Comparison of ENCODE assay signal across 21 cellular contexts in genomic region chr22:26890870-26891269, GRCh38.
A peak's percentile ranks its signal among the peaks of the same experiment; 100 is the strongest.
DNase-seq lines count a peak whose midpoint lies in the region; FAIRE-seq and TF ChIP-seq lines count a peak whose summit lies in the region.
"Had no signal": no experiment of that assay in that cellular context is flagged by ENCODE, and none has a peak within 500 bp of the region (broad histone marks: within the 10 kb centered on the region; RNA-seq: fewer than 3 reads in every experiment).

No MANE protein-coding gene starts in this region.

- no peaks in the 10 kb centered on the region for H3K36me3 ChIP-seq in DOHH2 (ENCODE audit: control insufficient read depth, low read length)
- no peaks in the 10 kb centered on the region for H3K36me3 ChIP-seq in SJCRH30
- no peaks in the 10 kb centered on the region for H3K36me3 ChIP-seq in keratinocyte (ENCODE audit: control insufficient read depth in 2 of 2, extremely low read depth in 1 of 2, insufficient read depth in 2 of 2, low read length in 2 of 2)
- H3K36me3 ChIP-seq in CD4-positive, alpha-beta memory T cell (ENCODE audit: insufficient read depth, low read length) = no peaks in the 10 kb centered on the region
- H3K36me3 ChIP-seq in stomach = no peaks in the 10 kb centered on the region
- H3K36me3 ChIP-seq: BLaER1, heart right ventricle, transverse colon had no signal

- dilution Hi-C loops in keratinocyte (cut with MboI; ENCODE audit: extremely low pct_ligation_motif_present, low sequenced_read_pairs) = no loop called here

- H4K20me1 ChIP-seq in DOHH2 (ENCODE audit: control insufficient read depth, insufficient read depth, low read depth, low read length) (no peaks in the 10 kb centered on the region), keratinocyte (ENCODE audit: control insufficient read depth, extremely low read depth, insufficient read depth, low read length) (no peaks in the 10 kb centered on the region)
- H4K20me1 ChIP-seq: BLaER1 had no signal

- DNase-seq in ACHN (peak; percentile 29), SJCRH30 (no peak), keratinocyte (ENCODE audit: low read depth, low spot score) (no peak), RPMI8226 (no peak), stomach (no peak)
- DNase-seq in activated CD8-positive, alpha-beta memory T cell treated with anti-CD3 and anti-CD28 coated beads for 24 hours = no peak
- DNase-seq in CD4-positive, alpha-beta memory T cell = no peak
- DNase-seq: erythroblast; GDM1; GOT3; heart right ventricle; KBM-7; left ventricle myocardium superior; naive thymus-derived CD8-positive, alpha-beta T cell; NCI-H1436; OCI-M1; stimulated activated CD4-positive, alpha-beta T cell treated with anti-CD3 and anti-CD28 coated beads, Interleukin-2, amount 100 ng/mL, for 48 hours; transverse colon had no signal

- intact Hi-C loops in CD4-positive, alpha-beta memory T cell (cut with micrococcal nuclease) = no loop called here
- intact Hi-C loops in stomach (cut with DNase I; ENCODE audit: low total_unique reads) = no loop called here

- H3K4me2 ChIP-seq in DOHH2 (ENCODE audit: low read length) = no peak overlapping the region
- H3K4me2 ChIP-seq in keratinocyte (ENCODE audit: control insufficient read depth, extremely low read depth, insufficient read depth, low read depth, low read length) = no peak overlapping the region
- H3K4me2 ChIP-seq: BLaER1 had no signal

- no peak for FAIRE-seq in keratinocyte (lab: Jason Lieb, UNC)

- in situ Hi-C loops in ACHN (cut with HindIII; ENCODE audit: low pct_ligation_motif_present, low pct_unique_long_range_greater_than_20kb, low sequenced_read_pairs) = no loop called here

- H3K27me3 Mint-ChIP-seq in CD4-positive, alpha-beta memory T cell = peaks cover 0 to 11% of the 10 kb centered on the region in 2 donors

- no peaks in the 10 kb centered on the region for H3K9me2 ChIP-seq in DOHH2 (replicated peaks; ENCODE audit: control insufficient read depth, low read length)

- no peaks in the 10 kb centered on the region for H3K9me1 ChIP-seq in keratinocyte (ENCODE audit: control insufficient read depth, extremely low read depth, insufficient read depth, low read length)

- no peaks in the 10 kb centered on the region for H3F3A ChIP-seq in DOHH2 (ENCODE audit: control insufficient read depth, insufficient read depth)

- no peak for TF ChIP-seq EP300 in stomach (IDR thresholded peaks at IDR 0.05)

- TF ChIP-seq CTCF in DOHH2 (IDR thresholded peaks at IDR 0.05; ENCODE audit: low read depth, low read length, poor library complexity, severe bottlenecking) (peak; percentile 12), keratinocyte (optimal IDR thresholded peaks at IDR 0.05 in 1 of 3, IDR thresholded peaks at IDR 0.05 in 1 of 3, conservative IDR thresholded peaks at IDR 0.05 in 1 of 3; ENCODE audit: extremely low read depth in 1 of 3, insufficient read depth in 2 of 3, low read length in 3 of 3) (peak in 2 of 3 experiments; percentile 19 to 65), stomach (IDR thresholded peaks at IDR 0.05) (no peak)

- H2AFZ ChIP-seq in keratinocyte (ENCODE audit: control insufficient read depth, low read length) = no peak overlapping the region

- CTCF ChIA-PET in CD4-positive, alpha-beta memory T cell (lab: Charles Lee; ENCODE audit: partially characterized antibody) = no interaction called here

- H3K79me2 ChIP-seq in DOHH2 (ENCODE audit: control insufficient read depth, low read length) (no peaks in the 10 kb centered on the region), keratinocyte (ENCODE audit: control insufficient read depth, insufficient read depth, low read length) (no peaks in the 10 kb centered on the region)

- POLR2A ChIA-PET in CD4-positive, alpha-beta memory T cell (lab: Charles Lee; ENCODE audit: partially characterized antibody) = no interaction called here

- TF ChIP-seq POLR2A in stomach (IDR thresholded peaks at IDR 0.05) = no peak

- H3K9me3 Mint-ChIP-seq in CD4-positive, alpha-beta memory T cell = peaks cover 0 to 3% (median 0%) of the 10 kb centered on the region in 8 donors
- H3K9me3 Mint-ChIP-seq: activated naive CD4-positive, alpha-beta T cell treated with anti-CD3 and anti-CD28 coated beads, Interleukin-2, amount 50 U/mL, for 72 hours had no signal

- H3K27ac ChIP-seq in DOHH2 (ENCODE audit: low read depth, low read length) = no peak overlapping the region
- H3K27ac ChIP-seq in SJCRH30 = peak overlapping the region; percentile 56
- no peak overlapping the region for H3K27ac ChIP-seq in keratinocyte (ENCODE audit: control insufficient read depth, insufficient read depth, low read length)
- no peak overlapping the region for H3K27ac ChIP-seq in CD4-positive, alpha-beta memory T cell (ENCODE audit: low read depth, low read length)
- no peak overlapping the region for H3K27ac ChIP-seq in stomach
- H3K27ac ChIP-seq: BLaER1, heart right ventricle, transverse colon had no signal

- H3K36me3 Mint-ChIP-seq in CD4-positive, alpha-beta memory T cell = peaks cover 16 to 38% of the 10 kb centered on the region in 2 donors
- H3K36me3 Mint-ChIP-seq: activated naive CD4-positive, alpha-beta T cell treated with anti-CD3 and anti-CD28 coated beads, Interleukin-2, amount 50 U/mL, for 72 hours had no signal

- no peak overlapping the region for H3K4me3 ChIP-seq in DOHH2 (ENCODE audit: low read length)
- H3K4me3 ChIP-seq in SJCRH30 = no peak overlapping the region
- no peak overlapping the region for H3K4me3 ChIP-seq in keratinocyte (ENCODE audit: control insufficient read depth in 2 of 3, extremely low read depth in 1 of 3, insufficient read depth in 2 of 3, low read depth in 1 of 3, low read length in 3 of 3)
- no peak overlapping the region for H3K4me3 ChIP-seq in CD4-positive, alpha-beta memory T cell (ENCODE audit: low read length in 2 of 2)
- H3K4me3 ChIP-seq in stomach = no peak overlapping the region
- H3K4me3 ChIP-seq: BLaER1, heart right ventricle, transverse colon had no signal

- no peaks in the 10 kb centered on the region for H3K27me3 ChIP-seq in DOHH2 (ENCODE audit: control insufficient read depth, low read length)
- no peaks in the 10 kb centered on the region for H3K27me3 ChIP-seq in SJCRH30
- H3K27me3 ChIP-seq in keratinocyte (ENCODE audit: control insufficient read depth, extremely low read depth, insufficient read depth, low read length) = no peaks in the 10 kb centered on the region
- no peaks in the 10 kb centered on the region for H3K27me3 ChIP-seq in CD4-positive, alpha-beta memory T cell (ENCODE audit: insufficient read depth, low read length)
- no peaks in the 10 kb centered on the region for H3K27me3 ChIP-seq in stomach
- H3K27me3 ChIP-seq: BLaER1, heart right ventricle, transverse colon had no signal

- peaks cover 0 to 1% (median 0%) of the 10 kb centered on the region in 4 donors for H3K4me1 Mint-ChIP-seq in CD4-positive, alpha-beta memory T cell

- H3K9me3 ChIP-seq in DOHH2 (ENCODE audit: control insufficient read depth, insufficient read depth, low read length) (no peaks in the 10 kb centered on the region), SJCRH30 (replicated peaks) (no peaks in the 10 kb centered on the region), keratinocyte (ENCODE audit: control insufficient read depth, low read depth, low read length) (no peaks in the 10 kb centered on the region), stomach (no peaks in the 10 kb centered on the region)
- H3K9me3 ChIP-seq in CD4-positive, alpha-beta memory T cell (ENCODE audit: control insufficient read depth in 1 of 2, low read length in 2 of 2) = no peaks in the 10 kb centered on the region
- H3K9me3 ChIP-seq: BLaER1, heart right ventricle, transverse colon had no signal

- no peak overlapping the region for H3K4me3 Mint-ChIP-seq in CD4-positive, alpha-beta memory T cell
- H3K4me3 Mint-ChIP-seq: naive thymus-derived CD8-positive, alpha-beta T cell had no signal

- H3K9ac ChIP-seq in keratinocyte (ENCODE audit: control insufficient read depth, extremely low read depth, insufficient read depth, low read length) = no peak overlapping the region
- H3K9ac ChIP-seq: BLaER1 had no signal

- H3K4me1 ChIP-seq in DOHH2 (ENCODE audit: control insufficient read depth, low read length) (no peaks in the 10 kb centered on the region), SJCRH30 (peaks cover 73% of the 10 kb centered on the region), keratinocyte (ENCODE audit: control insufficient read depth, extremely low read depth, insufficient read depth, low read length) (peaks cover 9% of the 10 kb centered on the region), stomach (peaks cover 4 to 39% (median 14%) of the 10 kb centered on the region in 4 donors)
- no peaks in the 10 kb centered on the region for H3K4me1 ChIP-seq in CD4-positive, alpha-beta memory T cell (ENCODE audit: insufficient read depth, low read length)

- 42 to 60% (median 57%) methylated on average over 5 of the region's 5 CpGs for WGBS in stomach, 5 donors

- H3K27ac Mint-ChIP-seq in CD4-positive, alpha-beta memory T cell = no peak overlapping the region
- H3K27ac Mint-ChIP-seq: activated naive CD4-positive, alpha-beta T cell treated with anti-CD3 and anti-CD28 coated beads, Interleukin-2, amount 50 U/mL, for 72 hours; naive thymus-derived CD8-positive, alpha-beta T cell had no signal

Comparison
In these comparisons a context has a peak if more than half of its experiments do, and no peak if none do; other contexts are left out.
1. CTCF ChIP-seq: peak in DOHH2 (single experiment) and keratinocyte (2 of 3); none in stomach (0 of 7).